Comparison of ENCODE assay signal across 8 cellular contexts in the genomic region with DNA sequence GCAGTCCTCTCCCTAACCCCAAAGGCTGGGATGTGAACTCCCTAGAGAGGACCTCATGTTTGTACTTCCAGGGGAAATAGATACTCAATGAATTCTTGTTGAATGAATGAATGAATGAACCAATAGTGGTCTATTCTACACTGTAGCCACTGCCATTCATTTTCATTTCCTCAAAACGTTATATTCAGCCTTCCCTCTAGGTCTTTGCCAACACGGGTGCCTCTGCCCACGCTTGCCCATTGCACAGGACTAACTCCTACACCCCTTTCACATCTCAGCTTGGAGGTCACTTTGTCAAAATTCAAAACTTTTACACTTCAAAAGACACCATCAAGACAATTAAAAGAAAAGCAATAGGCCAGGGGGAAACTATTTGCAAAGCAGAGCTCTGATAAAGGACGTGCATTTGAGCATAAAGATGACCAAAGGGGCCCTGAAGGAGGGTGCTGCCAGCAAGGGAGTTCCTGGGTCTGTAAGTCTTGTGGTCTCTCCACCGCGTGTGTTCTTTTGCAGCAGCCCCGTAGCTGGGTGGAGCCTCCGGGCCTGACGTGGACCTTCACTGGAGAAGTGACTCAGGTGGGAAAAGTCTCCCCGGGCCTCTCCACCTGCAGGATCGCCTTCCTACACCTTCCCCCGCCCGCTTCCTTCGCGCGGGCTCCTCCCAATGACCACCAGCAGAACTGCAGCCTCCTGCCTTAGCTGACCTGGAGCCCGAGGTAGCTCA. TPM values are rescaled to one million over a fixed set of nuclear protein-coding genes. Genes with fewer than 3 reads are reported as not detected.
DNase-seq lines count a peak whose midpoint lies in the region; ATAC-seq lines count a peak whose summit lies in the region.

No MANE protein-coding gene starts in this region.

- H2AK5ac ChIP-seq in trophoblast cell (ENCODE audit: low read length): no peak overlapping the region

- no peak overlapping the region for H2AFZ ChIP-seq in trophoblast cell (ENCODE audit: insufficient read depth, low read length, poor library complexity)

- no peak overlapping the region for H3K14ac ChIP-seq in trophoblast cell (ENCODE audit: low read length)

- H3K23ac ChIP-seq in trophoblast cell (ENCODE audit: low read length): no peak overlapping the region

- no peak overlapping the region for H4K8ac ChIP-seq in trophoblast cell (ENCODE audit: low read depth, low read length)

- peaks cover 2% of the 10 kb centered on the region for H3K9me3 ChIP-seq in trophoblast cell (ENCODE audit: insufficient read depth, low read depth, low read length)

- no peak overlapping the region for H2BK5ac ChIP-seq in trophoblast cell (ENCODE audit: low read depth, low read length, poor library complexity)

- H2BK12ac ChIP-seq in trophoblast cell (ENCODE audit: low read length): no peak overlapping the region

- H3K79me2 ChIP-seq in trophoblast cell (ENCODE audit: control insufficient read depth, insufficient read depth, low read length, poor library complexity): no peaks in the 10 kb centered on the region

- no peaks in the 10 kb centered on the region for H3K36me3 ChIP-seq in trophoblast cell (ENCODE audit: control insufficient read depth in 1 of 2, insufficient read depth in 2 of 2, low read length in 2 of 2)

- H3K79me1 ChIP-seq in trophoblast cell (ENCODE audit: low read length): no peaks in the 10 kb centered on the region

- no peak overlapping the region for H3K9ac ChIP-seq in trophoblast cell (ENCODE audit: low read length)

- H4K91ac ChIP-seq in trophoblast cell (ENCODE audit: low read depth, low read length): no peak overlapping the region

- H3K27ac ChIP-seq in epithelial cell of prostate: no peak overlapping the region
- H3K27ac ChIP-seq in trophoblast cell (ENCODE audit: low read depth, low read length): no peak overlapping the region

- H4K12ac ChIP-seq in trophoblast cell (ENCODE audit: low read depth, low read length): no peak overlapping the region

- no peaks in the 10 kb centered on the region for H3K4me1 ChIP-seq in trophoblast cell (ENCODE audit: control insufficient read depth in 1 of 2, insufficient read depth in 2 of 2, low read length in 2 of 2)

- H3K4me3 ChIP-seq in trophoblast cell (ENCODE audit: low read depth, low read length): no peak overlapping the region

- no peak overlapping the region for H3K18ac ChIP-seq in trophoblast cell (ENCODE audit: low read length)

- H3K4me2 ChIP-seq in trophoblast cell (ENCODE audit: low read length): no peak overlapping the region

- ATAC-seq in GM21619 (IDR thresholded peaks at IDR 0.05; ENCODE audit: unreplicated experiment) (peak; percentile 87), HG03025 (IDR thresholded peaks at IDR 0.05; ENCODE audit: low FRiP score, unreplicated experiment) (no peak), HG02852 (IDR thresholded peaks at IDR 0.05; ENCODE audit: unreplicated experiment) (no peak)

- peak; percentile 38 for DNase-seq in DMS53 treated with DMSO at 0.1 percent for 48 hours (lab: John Stamatoyannopoulos, UW; ENCODE audit: unreplicated experiment)
- peak; percentile 12 for DNase-seq in MV-4-11 (lab: John Stamatoyannopoulos, UW)
- peak; percentile 78 for DNase-seq in SW480 (ENCODE audit: low spot score)
- peak; percentile 14 for DNase-seq in epithelial cell of prostate (ENCODE audit: low read depth, low spot score)
- DNase-seq in trophoblast cell: peak; percentile 67 to 72

- H2BK120ac ChIP-seq in trophoblast cell (ENCODE audit: insufficient read depth, low read length, poor library complexity): no peak overlapping the region

- H3K27me3 ChIP-seq in trophoblast cell (ENCODE audit: insufficient read depth, low read length): no peaks in the 10 kb centered on the region

- WGBS in trophoblast cell (ENCODE audit: extremely low coverage, insufficient coverage, insufficient read length): no CpG with 5 or more reads among the region's 17 CpGs

- no peak overlapping the region for H3K4ac ChIP-seq in trophoblast cell (ENCODE audit: low read depth, low read length)

RNA-seq across cellular contexts. Expression of a gene that starts 31.5 kb away (rescaled TPM):
- polyA plus RNA-seq in trophoblast cell (2013): 0.43 and 0.57 TPM in 2 replicates

RNA-seq across cellular contexts. Expression of a gene that starts 57.9 kb away (rescaled TPM):
- polyA plus RNA-seq in trophoblast cell (2013): not detected in 2 replicates

Comparison
In these comparisons a context has a peak if more than half of its experiments do, and no peak if none do; other contexts are left out.
1. DNase-seq: peak in every context shown above with its lines; median percentile 78 in SW480; 70 in trophoblast cell; 38 in DMS53 treated with DMSO at 0.1 percent for 48 hours; 14 in epithelial cell of prostate; 12 in MV-4-11.